Comparison of ENCODE assay signal across 19 cellular contexts in genomic region chr2:238796223-238796885, GRCh38. TPM values are rescaled to one million over a fixed set of nuclear protein-coding genes. Genes with fewer than 3 reads are reported as not detected.
DNase-seq lines count a peak whose midpoint lies in the region; ATAC-seq, FAIRE-seq and TF ChIP-seq lines count a peak whose summit lies in the region.
"Had no signal": no experiment of that assay in that cellular context is flagged by ENCODE, and none has a peak within 500 bp of the region (broad histone marks: within the 10 kb centered on the region; RNA-seq: fewer than 3 reads in every experiment).

No MANE protein-coding gene starts in this region.

- intact Hi-C loops in cardiac septum (cut with DNase I), result no loop called here
- intact Hi-C loops in left cardiac atrium (cut with DNase I), result no loop called here

- H3K9me3 Mint-ChIP-seq in neural crest cell, result no peaks in the 10 kb centered on the region
- H3K9me3 Mint-ChIP-seq: CD4-positive, CD25-positive, alpha-beta regulatory T cell; CD8-positive, alpha-beta T cell had no signal

- peak; percentile 60 for DNase-seq in cardiac septum (ENCODE audit: low spot score)
- no peak for DNase-seq in left cardiac atrium
- DNase-seq in bronchial epithelial cell (ENCODE audit: low read depth), result no peak
- no peak for DNase-seq in neural crest cell (ENCODE audit: low read depth, low spot score)
- no peak for DNase-seq in NCI-H2171 treated with DMSO at 0.1 percent for 48 hours (lab: John Stamatoyannopoulos, UW)
- no peak for DNase-seq in activated CD4-positive, alpha-beta T cell treated with anti-CD3 and anti-CD28 coated beads, Interleukin-2, amount 50 U/mL, for 1 hour
- DNase-seq: Caco-2; CD4-positive, CD25-positive, alpha-beta regulatory T cell; CD8-positive, alpha-beta T cell; DMS153; DND-41; GOT3; HCEC 1CT had no signal

- no peak overlapping the region for H3K4me3 Mint-ChIP-seq in neural crest cell
- H3K4me3 Mint-ChIP-seq: B cell; CD4-positive, CD25-positive, alpha-beta regulatory T cell; CD8-positive, alpha-beta T cell had no signal

- no peak for TF ChIP-seq CTCF in bronchial epithelial cell (IDR thresholded peaks at IDR 0.05; ENCODE audit: insufficient read depth, low read length, severe bottlenecking)
- TF ChIP-seq CTCF in neural crest cell (conservative IDR thresholded peaks at IDR 0.05), result no peak

- H3K27ac Mint-ChIP-seq in neural crest cell (ENCODE audit: unreplicated experiment), result peak overlapping the region; percentile 90
- H3K27ac Mint-ChIP-seq: B cell; CD4-positive, CD25-positive, alpha-beta regulatory T cell; CD8-positive, alpha-beta T cell had no signal

- no peak for ATAC-seq in left cardiac atrium
- ATAC-seq: CD8-positive, alpha-beta T cell had no signal

- no peak overlapping the region for H3K4me3 ChIP-seq in bronchial epithelial cell (ENCODE audit: low read depth, low read length)
- H3K4me3 ChIP-seq: BLaER1 had no signal

- FAIRE-seq in bronchial epithelial cell (lab: Jason Lieb, UNC), result peak; percentile 83
- FAIRE-seq: A204.1, G401.6, GM12892, H54 had no signal

- peaks cover 3% of the 10 kb centered on the region for H3K27me3 Mint-ChIP-seq in neural crest cell (ENCODE audit: low read depth)
- H3K27me3 Mint-ChIP-seq: CD4-positive, CD25-positive, alpha-beta regulatory T cell had no signal

- peaks cover 2% of the 10 kb centered on the region for H3K4me1 Mint-ChIP-seq in neural crest cell
- H3K4me1 Mint-ChIP-seq: B cell; CD4-positive, CD25-positive, alpha-beta regulatory T cell had no signal

- no peaks in the 10 kb centered on the region for H3K36me3 Mint-ChIP-seq in neural crest cell (ENCODE audit: low read depth)
- H3K36me3 Mint-ChIP-seq: CD4-positive, CD25-positive, alpha-beta regulatory T cell; CD8-positive, alpha-beta T cell had no signal

- no peaks in the 10 kb centered on the region for H3K36me3 ChIP-seq in bronchial epithelial cell (ENCODE audit: control insufficient read depth, insufficient read depth, low read length)
- H3K36me3 ChIP-seq: BLaER1 had no signal

- H3K27me3 ChIP-seq in bronchial epithelial cell (ENCODE audit: control insufficient read depth, insufficient read depth, low read length), result no peaks in the 10 kb centered on the region
- H3K27me3 ChIP-seq: BLaER1 had no signal

RNA-seq across cellular contexts. Expression of gene TWIST2, which starts 51.5 kb away (rescaled TPM):
- total RNA-seq in cardiac septum (0.83 TPM), left cardiac atrium (1 to 10 TPM; 7.6 to 8.3 TPM), bronchial epithelial cell (4.6 and 7.4 TPM in 2 replicates), neural crest cell (0.96 and 1.1 TPM in 2 replicates)
- total RNA-seq: B cell; Caco-2; CD4-positive, CD25-positive, alpha-beta regulatory T cell; CD8-positive, alpha-beta T cell had no signal
